In the genomic region with DNA sequence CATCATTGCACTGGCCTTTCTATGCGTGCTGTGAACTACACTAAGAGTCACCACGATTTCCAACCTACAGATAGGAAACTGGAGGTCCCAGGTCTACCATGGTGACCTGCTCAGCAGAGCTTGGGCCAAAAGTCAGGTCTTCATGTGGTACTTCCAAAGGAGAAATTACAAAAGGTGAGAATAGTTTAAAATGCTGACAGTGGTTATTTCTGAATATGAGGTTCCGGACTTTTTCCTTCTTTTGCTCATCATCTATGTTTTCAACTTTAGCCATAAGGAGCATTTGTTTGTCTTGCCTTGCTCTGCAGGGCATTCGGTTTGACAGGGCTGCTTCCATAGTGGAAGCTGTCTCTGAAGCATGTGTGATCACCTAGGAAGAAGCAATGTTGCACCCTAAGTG, we compare ENCODE assay signal across 27 cellular contexts.
"Had no signal": no experiment of that assay in that cellular context is flagged by ENCODE, and none has a peak within 500 bp of the region (broad histone marks: within the 10 kb centered on the region; RNA-seq: fewer than 3 reads in every experiment).

No MANE protein-coding gene starts in this region.

- H3K9ac ChIP-seq: neural progenitor cell, parathyroid adenoma had no signal

- H3K27me3 ChIP-seq: neural progenitor cell, ovary, spleen, suprapubic skin, testis, tibial artery, transverse colon, upper lobe of right lung, uterus had no signal

- H2AFZ ChIP-seq: neural progenitor cell, parathyroid adenoma had no signal

- H3K27ac ChIP-seq: neural progenitor cell, ovary, parathyroid adenoma, psoas muscle, skin epidermis, spleen, suprapubic skin, testis, tibial artery, transverse colon, upper lobe of right lung, uterus had no signal

- DNase-seq: natural killer cell; occipital lobe; ovary; posterior cingulate gyrus; psoas muscle; right cardiac atrium; spleen; stimulated activated CD4-positive, alpha-beta T cell treated with anti-CD3 and anti-CD28 coated beads, Interleukin-12 subunit alpha, Interleukin-12 subunit beta, amount 100 ng/mL, for 4 hours; stimulated activated CD4-positive, alpha-beta T cell treated with anti-CD3 and anti-CD28 coated beads, Interleukin-1b, Interleukin-23, amount 100 ng/mL, for 48 hours; stimulated activated CD4-positive, alpha-beta T cell treated with anti-CD3 and anti-CD28 coated beads, Interleukin-4, amount 100 ng/mL, for 1 hour; stimulated activated CD4-positive, alpha-beta T cell treated with anti-CD3 and anti-CD28 coated beads, Interleukin-4, amount 100 ng/mL, for 4 hours; stimulated activated CD8-positive, alpha-beta memory T cell treated with anti-CD3 and anti-CD28 coated beads, Interleukin-4, amount 100 ng/mL, for 48 hours; stimulated activated naive CD4-positive, alpha-beta T cell; stimulated activated naive CD8-positive, alpha-beta T cell treated with anti-CD3 and anti-CD28 coated beads, Interleukin-15, amount 100 ng/mL, for 72 hours; stimulated activated naive CD8-positive, alpha-beta T cell treated with anti-CD3 and anti-CD28 coated beads, Interleukin-15, Interleukin-2, amounts not matched to agents 100 U/mL and 50 U/mL, for 24 hours; substantia nigra; testis; transverse colon; upper lobe of right lung; uterus had no signal

- H3K4me1 ChIP-seq: neural progenitor cell, parathyroid adenoma, psoas muscle, spleen, testis, tibial artery, transverse colon, upper lobe of right lung, uterus had no signal

- ATAC-seq: natural killer cell; psoas muscle; right cardiac atrium; sciatic nerve; stimulated activated naive CD8-positive, alpha-beta T cell treated with anti-CD3 and anti-CD28 coated beads, Interleukin-15, Interleukin-2, amounts not matched to agents 100 U/mL and 50 U/mL, for 24 hours; upper lobe of right lung had no signal

- H3K4me3 ChIP-seq: neural progenitor cell, ovary, psoas muscle, skin epidermis, smooth muscle cell, spleen, suprapubic skin, testis, tibial artery, transverse colon, upper lobe of right lung, uterus had no signal

- H3K4me2 ChIP-seq: neural progenitor cell, smooth muscle cell had no signal

- H3K9me3 ChIP-seq: ovary, psoas muscle, suprapubic skin, testis, transverse colon, upper lobe of right lung, uterus had no signal

- H3K36me3 ChIP-seq: neural progenitor cell, ovary, spleen, suprapubic skin, tibial artery, transverse colon, upper lobe of right lung, uterus had no signal
